In the genomic region with DNA sequence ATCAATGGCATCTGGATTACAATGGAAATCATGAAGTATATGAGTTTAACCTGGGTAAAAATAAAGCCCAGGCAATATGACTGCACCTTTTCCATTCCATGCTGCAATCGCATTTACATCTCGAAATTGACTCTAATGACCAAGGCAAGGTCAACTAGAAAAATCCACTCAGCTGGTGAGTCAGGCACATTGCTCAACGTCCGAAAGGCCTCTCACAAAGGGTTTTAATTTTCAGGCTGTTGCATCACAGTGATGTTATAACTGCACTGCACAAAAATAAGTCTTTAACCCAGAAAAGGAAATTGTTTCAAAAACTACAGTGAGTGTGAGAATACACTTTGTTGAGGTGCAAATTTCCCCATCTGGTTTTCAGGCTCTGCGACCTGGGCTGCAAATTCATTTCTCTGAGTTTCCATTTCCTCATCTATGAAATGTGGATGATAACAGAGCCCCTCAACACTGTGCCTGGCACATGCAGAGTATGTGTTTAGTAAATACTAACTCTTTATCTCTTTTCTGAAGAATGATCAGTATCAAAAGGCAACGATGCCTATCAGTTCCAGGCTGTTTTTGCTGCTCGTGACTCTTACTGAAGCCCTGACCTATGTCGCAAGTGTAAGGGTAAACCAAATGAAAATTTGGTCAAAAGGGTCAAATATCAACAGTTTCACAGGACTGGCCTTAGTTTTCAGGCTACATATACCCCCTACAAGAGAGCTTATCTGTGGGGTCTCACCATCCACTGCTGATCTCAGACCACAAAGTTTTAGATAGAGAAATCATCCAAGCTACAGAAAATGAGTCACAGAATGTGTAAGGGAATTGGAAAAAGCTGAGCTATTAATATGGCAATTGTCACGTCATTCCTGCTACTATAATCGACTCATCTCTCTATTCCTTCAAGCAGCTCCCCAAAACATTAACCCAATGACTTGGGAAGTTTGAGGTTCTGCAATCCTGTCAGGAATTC, we compare ENCODE assay signal across 1 cellular context.
TF ChIP-seq lines count a peak whose summit lies in the region.

No MANE protein-coding gene starts in this region.

TF ChIP-seq in HepG2, 621 proteins besides CTCF, POLR2A, EP300 and RAD21 (continued from another document and continues in another):
- TF ChIP-seq, protein P1, sequence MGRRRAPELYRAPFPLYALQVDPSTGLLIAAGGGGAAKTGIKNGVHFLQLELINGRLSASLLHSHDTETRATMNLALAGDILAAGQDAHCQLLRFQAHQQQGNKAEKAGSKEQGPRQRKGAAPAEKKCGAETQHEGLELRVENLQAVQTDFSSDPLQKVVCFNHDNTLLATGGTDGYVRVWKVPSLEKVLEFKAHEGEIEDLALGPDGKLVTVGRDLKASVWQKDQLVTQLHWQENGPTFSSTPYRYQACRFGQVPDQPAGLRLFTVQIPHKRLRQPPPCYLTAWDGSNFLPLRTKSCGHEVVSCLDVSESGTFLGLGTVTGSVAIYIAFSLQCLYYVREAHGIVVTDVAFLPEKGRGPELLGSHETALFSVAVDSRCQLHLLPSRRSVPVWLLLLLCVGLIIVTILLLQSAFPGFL (CRISPR knock-in tag; IDR thresholded peaks at IDR 0.05) = no peak
- no peak for TF ChIP-seq RFX1 (IDR thresholded peaks at IDR 0.05)
- peak; percentile 42; the same call in 1 of the 2 replicates for TF ChIP-seq GFI1 (CRISPR knock-in tag; IDR thresholded peaks at IDR 0.05; ENCODE audit: borderline replicate concordance)
- TF ChIP-seq NR3C1 (CRISPR knock-in tag; IDR thresholded peaks at IDR 0.05) = no peak
- TF ChIP-seq TAF1 (CRISPR knock-in tag; IDR thresholded peaks at IDR 0.05) = no peak; the same call in 1 of the 2 replicates
- no peak for TF ChIP-seq ZNF383 (CRISPR knock-in tag; IDR thresholded peaks at IDR 0.05; ENCODE audit: borderline replicate concordance)
- no peak for TF ChIP-seq ZNF17 (CRISPR knock-in tag; IDR thresholded peaks at IDR 0.05)
- no peak for TF ChIP-seq FIP1L1 (IDR thresholded peaks at IDR 0.05; ENCODE audit: borderline replicate concordance, insufficient read depth, low read depth, low read length)
- TF ChIP-seq ZNF75D (CRISPR knock-in tag; IDR thresholded peaks at IDR 0.05; ENCODE audit: borderline replicate concordance) = no peak
- TF ChIP-seq, protein P2, sequence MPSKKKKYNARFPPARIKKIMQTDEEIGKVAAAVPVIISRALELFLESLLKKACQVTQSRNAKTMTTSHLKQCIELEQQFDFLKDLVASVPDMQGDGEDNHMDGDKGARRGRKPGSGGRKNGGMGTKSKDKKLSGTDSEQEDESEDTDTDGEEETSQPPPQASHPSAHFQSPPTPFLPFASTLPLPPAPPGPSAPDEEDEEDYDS (CRISPR knock-in tag; IDR thresholded peaks at IDR 0.05) = peak; percentile 51; the same call in 1 of the 2 replicates
- peak; percentile 44; the same call in 1 of the 2 replicates for TF ChIP-seq HNF4G (IDR thresholded peaks at IDR 0.05; ENCODE audit: borderline replicate concordance, low read depth, low read length)
- TF ChIP-seq HNF4G (CRISPR knock-in tag; IDR thresholded peaks at IDR 0.05; ENCODE audit: borderline replicate concordance, low read depth) = 0 out of 2 replicates have a peak, but pooled peaks have one; percentile 39
- TF ChIP-seq, protein P3, sequence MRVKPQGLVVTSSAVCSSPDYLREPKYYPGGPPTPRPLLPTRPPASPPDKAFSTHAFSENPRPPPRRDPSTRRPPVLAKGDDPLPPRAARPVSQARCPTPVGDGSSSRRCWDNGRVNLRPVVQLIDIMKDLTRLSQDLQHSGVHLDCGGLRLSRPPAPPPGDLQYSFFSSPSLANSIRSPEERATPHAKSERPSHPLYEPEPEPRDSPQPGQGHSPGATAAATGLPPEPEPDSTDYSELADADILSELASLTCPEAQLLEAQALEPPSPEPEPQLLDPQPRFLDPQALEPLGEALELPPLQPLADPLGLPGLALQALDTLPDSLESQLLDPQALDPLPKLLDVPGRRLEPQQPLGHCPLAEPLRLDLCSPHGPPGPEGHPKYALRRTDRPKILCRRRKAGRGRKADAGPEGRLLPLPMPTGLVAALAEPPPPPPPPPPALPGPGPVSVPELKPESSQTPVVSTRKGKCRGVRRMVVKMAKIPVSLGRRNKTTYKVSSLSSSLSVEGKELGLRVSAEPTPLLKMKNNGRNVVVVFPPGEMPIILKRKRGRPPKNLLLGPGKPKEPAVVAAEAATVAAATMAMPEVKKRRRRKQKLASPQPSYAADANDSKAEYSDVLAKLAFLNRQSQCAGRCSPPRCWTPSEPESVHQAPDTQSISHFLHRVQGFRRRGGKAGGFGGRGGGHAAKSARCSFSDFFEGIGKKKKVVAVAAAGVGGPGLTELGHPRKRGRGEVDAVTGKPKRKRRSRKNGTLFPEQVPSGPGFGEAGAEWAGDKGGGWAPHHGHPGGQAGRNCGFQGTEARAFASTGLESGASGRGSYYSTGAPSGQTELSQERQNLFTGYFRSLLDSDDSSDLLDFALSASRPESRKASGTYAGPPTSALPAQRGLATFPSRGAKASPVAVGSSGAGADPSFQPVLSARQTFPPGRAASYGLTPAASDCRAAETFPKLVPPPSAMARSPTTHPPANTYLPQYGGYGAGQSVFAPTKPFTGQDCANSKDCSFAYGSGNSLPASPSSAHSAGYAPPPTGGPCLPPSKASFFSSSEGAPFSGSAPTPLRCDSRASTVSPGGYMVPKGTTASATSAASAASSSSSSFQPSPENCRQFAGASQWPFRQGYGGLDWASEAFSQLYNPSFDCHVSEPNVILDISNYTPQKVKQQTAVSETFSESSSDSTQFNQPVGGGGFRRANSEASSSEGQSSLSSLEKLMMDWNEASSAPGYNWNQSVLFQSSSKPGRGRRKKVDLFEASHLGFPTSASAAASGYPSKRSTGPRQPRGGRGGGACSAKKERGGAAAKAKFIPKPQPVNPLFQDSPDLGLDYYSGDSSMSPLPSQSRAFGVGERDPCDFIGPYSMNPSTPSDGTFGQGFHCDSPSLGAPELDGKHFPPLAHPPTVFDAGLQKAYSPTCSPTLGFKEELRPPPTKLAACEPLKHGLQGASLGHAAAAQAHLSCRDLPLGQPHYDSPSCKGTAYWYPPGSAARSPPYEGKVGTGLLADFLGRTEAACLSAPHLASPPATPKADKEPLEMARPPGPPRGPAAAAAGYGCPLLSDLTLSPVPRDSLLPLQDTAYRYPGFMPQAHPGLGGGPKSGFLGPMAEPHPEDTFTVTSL (CRISPR knock-in tag; IDR thresholded peaks at IDR 0.05; ENCODE audit: borderline replicate concordance) = peak; percentile 82; the same call in 1 of the 2 replicates
- no peak for TF ChIP-seq ZNF605 (CRISPR knock-in tag; IDR thresholded peaks at IDR 0.05)
- TF ChIP-seq KLF13 (CRISPR knock-in tag; IDR thresholded peaks at IDR 0.05) = no peak
- no peak for TF ChIP-seq IRX3 (CRISPR knock-in tag; IDR thresholded peaks at IDR 0.05; ENCODE audit: borderline replicate concordance, low read depth)
- TF ChIP-seq, protein P4, sequence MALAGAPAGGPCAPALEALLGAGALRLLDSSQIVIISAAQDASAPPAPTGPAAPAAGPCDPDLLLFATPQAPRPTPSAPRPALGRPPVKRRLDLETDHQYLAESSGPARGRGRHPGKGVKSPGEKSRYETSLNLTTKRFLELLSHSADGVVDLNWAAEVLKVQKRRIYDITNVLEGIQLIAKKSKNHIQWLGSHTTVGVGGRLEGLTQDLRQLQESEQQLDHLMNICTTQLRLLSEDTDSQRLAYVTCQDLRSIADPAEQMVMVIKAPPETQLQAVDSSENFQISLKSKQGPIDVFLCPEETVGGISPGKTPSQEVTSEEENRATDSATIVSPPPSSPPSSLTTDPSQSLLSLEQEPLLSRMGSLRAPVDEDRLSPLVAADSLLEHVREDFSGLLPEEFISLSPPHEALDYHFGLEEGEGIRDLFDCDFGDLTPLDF (CRISPR knock-in tag; IDR thresholded peaks at IDR 0.05) = no peak
- TF ChIP-seq, protein P5, sequence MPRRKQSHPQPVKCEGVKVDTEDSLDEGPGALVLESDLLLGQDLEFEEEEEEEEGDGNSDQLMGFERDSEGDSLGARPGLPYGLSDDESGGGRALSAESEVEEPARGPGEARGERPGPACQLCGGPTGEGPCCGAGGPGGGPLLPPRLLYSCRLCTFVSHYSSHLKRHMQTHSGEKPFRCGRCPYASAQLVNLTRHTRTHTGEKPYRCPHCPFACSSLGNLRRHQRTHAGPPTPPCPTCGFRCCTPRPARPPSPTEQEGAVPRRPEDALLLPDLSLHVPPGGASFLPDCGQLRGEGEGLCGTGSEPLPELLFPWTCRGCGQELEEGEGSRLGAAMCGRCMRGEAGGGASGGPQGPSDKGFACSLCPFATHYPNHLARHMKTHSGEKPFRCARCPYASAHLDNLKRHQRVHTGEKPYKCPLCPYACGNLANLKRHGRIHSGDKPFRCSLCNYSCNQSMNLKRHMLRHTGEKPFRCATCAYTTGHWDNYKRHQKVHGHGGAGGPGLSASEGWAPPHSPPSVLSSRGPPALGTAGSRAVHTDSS (CRISPR knock-in tag; conservative IDR thresholded peaks at IDR 0.05) = no peak
- TF ChIP-seq ZKSCAN8 (CRISPR knock-in tag; IDR thresholded peaks at IDR 0.05; ENCODE audit: borderline replicate concordance) = peak; percentile 34; the same call in 1 of the 2 replicates
- TF ChIP-seq ZNF34 (CRISPR knock-in tag; IDR thresholded peaks at IDR 0.05; ENCODE audit: borderline replicate concordance) = no peak
- TF ChIP-seq MTA3 (CRISPR knock-in tag; IDR thresholded peaks at IDR 0.05) = no peak
- no peak for TF ChIP-seq MYNN (CRISPR knock-in tag; IDR thresholded peaks at IDR 0.05; ENCODE audit: low read depth)
- no peak for TF ChIP-seq ZNF709 (CRISPR knock-in tag; IDR thresholded peaks at IDR 0.05)
- no peak for TF ChIP-seq NBN (conservative IDR thresholded peaks at IDR 0.05)
- no peak for TF ChIP-seq SMARCC2 (IDR thresholded peaks at IDR 0.05)
- TF ChIP-seq, protein P6, sequence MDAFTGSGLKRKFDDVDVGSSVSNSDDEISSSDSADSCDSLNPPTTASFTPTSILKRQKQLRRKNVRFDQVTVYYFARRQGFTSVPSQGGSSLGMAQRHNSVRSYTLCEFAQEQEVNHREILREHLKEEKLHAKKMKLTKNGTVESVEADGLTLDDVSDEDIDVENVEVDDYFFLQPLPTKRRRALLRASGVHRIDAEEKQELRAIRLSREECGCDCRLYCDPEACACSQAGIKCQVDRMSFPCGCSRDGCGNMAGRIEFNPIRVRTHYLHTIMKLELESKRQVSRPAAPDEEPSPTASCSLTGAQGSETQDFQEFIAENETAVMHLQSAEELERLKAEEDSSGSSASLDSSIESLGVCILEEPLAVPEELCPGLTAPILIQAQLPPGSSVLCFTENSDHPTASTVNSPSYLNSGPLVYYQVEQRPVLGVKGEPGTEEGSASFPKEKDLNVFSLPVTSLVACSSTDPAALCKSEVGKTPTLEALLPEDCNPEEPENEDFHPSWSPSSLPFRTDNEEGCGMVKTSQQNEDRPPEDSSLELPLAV (CRISPR knock-in tag; conservative IDR thresholded peaks at IDR 0.05; ENCODE audit: low read depth) = no peak
- TF ChIP-seq, protein P7, sequence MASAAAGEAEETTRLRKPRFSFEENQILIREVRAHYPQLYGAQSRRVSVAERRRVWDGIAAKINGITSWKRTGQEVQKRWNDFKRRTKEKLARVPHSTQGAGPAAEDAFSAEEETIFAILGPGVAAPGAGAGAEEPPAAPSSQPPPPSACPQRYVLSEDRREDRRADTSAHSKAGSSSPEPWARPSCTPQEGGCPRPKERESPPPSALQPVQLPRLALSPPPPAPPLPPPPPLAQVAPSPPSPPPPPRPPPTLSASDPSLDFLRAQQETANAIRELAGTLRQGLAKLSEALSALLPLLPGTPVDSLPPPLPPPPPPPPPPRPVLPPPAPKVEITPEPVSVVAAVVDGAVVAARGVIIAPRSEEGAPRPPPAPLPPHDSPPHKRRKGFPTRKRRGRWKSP (CRISPR knock-in tag; IDR thresholded peaks at IDR 0.05) = no peak
- TF ChIP-seq, protein P8, sequence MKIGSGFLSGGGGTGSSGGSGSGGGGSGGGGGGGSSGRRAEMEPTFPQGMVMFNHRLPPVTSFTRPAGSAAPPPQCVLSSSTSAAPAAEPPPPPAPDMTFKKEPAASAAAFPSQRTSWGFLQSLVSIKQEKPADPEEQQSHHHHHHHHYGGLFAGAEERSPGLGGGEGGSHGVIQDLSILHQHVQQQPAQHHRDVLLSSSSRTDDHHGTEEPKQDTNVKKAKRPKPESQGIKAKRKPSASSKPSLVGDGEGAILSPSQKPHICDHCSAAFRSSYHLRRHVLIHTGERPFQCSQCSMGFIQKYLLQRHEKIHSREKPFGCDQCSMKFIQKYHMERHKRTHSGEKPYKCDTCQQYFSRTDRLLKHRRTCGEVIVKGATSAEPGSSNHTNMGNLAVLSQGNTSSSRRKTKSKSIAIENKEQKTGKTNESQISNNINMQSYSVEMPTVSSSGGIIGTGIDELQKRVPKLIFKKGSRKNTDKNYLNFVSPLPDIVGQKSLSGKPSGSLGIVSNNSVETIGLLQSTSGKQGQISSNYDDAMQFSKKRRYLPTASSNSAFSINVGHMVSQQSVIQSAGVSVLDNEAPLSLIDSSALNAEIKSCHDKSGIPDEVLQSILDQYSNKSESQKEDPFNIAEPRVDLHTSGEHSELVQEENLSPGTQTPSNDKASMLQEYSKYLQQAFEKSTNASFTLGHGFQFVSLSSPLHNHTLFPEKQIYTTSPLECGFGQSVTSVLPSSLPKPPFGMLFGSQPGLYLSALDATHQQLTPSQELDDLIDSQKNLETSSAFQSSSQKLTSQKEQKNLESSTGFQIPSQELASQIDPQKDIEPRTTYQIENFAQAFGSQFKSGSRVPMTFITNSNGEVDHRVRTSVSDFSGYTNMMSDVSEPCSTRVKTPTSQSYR (CRISPR knock-in tag; IDR thresholded peaks at IDR 0.05; ENCODE audit: borderline replicate concordance) = no peak
- 0 out of 2 replicates have a peak, but pooled peaks have one; percentile 1 for TF ChIP-seq ZNF124 (CRISPR knock-in tag; IDR thresholded peaks at IDR 0.05)
- no peak for TF ChIP-seq STAT5B (CRISPR knock-in tag; IDR thresholded peaks at IDR 0.05)
- TF ChIP-seq, protein P9, sequence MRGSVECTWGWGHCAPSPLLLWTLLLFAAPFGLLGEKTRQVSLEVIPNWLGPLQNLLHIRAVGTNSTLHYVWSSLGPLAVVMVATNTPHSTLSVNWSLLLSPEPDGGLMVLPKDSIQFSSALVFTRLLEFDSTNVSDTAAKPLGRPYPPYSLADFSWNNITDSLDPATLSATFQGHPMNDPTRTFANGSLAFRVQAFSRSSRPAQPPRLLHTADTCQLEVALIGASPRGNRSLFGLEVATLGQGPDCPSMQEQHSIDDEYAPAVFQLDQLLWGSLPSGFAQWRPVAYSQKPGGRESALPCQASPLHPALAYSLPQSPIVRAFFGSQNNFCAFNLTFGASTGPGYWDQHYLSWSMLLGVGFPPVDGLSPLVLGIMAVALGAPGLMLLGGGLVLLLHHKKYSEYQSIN (CRISPR knock-in tag; IDR thresholded peaks at IDR 0.05; ENCODE audit: borderline replicate concordance) = no peak
- no peak for TF ChIP-seq ZNF205 (CRISPR knock-in tag; IDR thresholded peaks at IDR 0.05)
- TF ChIP-seq NCOA1 (CRISPR knock-in tag; IDR thresholded peaks at IDR 0.05) = 0 out of 2 replicates have a peak, but pooled peaks have one; percentile 41
- TF ChIP-seq, protein P10, sequence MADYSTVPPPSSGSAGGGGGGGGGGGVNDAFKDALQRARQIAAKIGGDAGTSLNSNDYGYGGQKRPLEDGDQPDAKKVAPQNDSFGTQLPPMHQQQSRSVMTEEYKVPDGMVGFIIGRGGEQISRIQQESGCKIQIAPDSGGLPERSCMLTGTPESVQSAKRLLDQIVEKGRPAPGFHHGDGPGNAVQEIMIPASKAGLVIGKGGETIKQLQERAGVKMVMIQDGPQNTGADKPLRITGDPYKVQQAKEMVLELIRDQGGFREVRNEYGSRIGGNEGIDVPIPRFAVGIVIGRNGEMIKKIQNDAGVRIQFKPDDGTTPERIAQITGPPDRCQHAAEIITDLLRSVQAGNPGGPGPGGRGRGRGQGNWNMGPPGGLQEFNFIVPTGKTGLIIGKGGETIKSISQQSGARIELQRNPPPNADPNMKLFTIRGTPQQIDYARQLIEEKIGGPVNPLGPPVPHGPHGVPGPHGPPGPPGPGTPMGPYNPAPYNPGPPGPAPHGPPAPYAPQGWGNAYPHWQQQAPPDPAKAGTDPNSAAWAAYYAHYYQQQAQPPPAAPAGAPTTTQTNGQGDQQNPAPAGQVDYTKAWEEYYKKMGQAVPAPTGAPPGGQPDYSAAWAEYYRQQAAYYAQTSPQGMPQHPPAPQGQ (CRISPR knock-in tag; IDR thresholded peaks at IDR 0.05; ENCODE audit: borderline replicate concordance) = no peak
- no peak for TF ChIP-seq NFATC3 (CRISPR knock-in tag; IDR thresholded peaks at IDR 0.05)
- no peak for TF ChIP-seq SMAD9 (CRISPR knock-in tag; IDR thresholded peaks at IDR 0.05)
